8 cellular contexts compared by ENCODE assay signal in the genomic region with DNA sequence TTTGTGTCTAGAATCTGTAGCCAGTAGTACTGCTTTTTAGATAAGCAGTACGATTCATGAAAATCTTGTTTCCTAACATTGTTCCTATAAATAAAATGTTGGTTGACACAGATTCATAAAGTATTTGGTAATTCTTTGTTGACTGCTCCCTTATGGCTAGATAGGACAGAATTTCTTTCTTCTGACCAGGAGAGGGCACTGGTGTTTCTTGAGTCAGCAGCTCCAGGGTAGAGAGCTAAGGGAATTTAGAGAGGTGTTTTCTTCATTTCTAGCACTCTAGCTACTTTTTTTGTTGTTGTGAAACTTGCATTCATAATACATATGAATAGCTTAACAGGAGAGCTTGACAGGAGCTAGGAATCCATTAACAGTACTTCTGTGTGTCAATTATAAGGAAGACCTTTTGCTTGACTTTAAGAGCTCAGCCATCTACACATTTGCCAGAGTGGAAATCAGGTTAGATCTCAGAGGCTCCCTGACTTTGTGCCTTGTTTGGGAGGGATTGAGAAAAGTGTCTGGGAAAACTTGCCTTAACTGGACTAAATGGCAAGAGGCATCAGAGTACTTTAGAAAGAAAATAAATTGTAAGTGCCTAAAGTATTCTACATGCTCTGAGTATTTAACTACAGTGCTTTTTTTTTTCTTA.
DNase-seq lines count a peak whose midpoint lies in the region; ATAC-seq and TF ChIP-seq lines count a peak whose summit lies in the region.

No MANE protein-coding gene starts in this region.

- TF ChIP-seq CTCF in 22Rv1 (IDR thresholded peaks at IDR 0.05) = peak; percentile 68
- peak; percentile 52 for TF ChIP-seq CTCF in LNCAP (IDR thresholded peaks at IDR 0.05)

- H3K27ac ChIP-seq in 22Rv1 = no peak overlapping the region

- ATAC-seq in GM18858 (IDR thresholded peaks at IDR 0.05; ENCODE audit: unreplicated experiment) (peak; percentile 88), HG03139 (IDR thresholded peaks at IDR 0.05; ENCODE audit: unreplicated experiment) (no peak)

- DNase-seq in astrocyte of the hippocampus (ENCODE audit: low read depth, low spot score) (peak; percentile 6), superior temporal gyrus (ENCODE audit: extremely low spot score) (peak; percentile 38), H4 (ENCODE audit: low spot score) (no peak)
- DNase-seq in activated effector memory CD4-positive, alpha-beta T cell treated with anti-CD3 and anti-CD28 coated beads, Interleukin-2, amount 50 U/mL, for 16 hours = no peak

Comparison
In these comparisons a context has a peak if more than half of its experiments do, and no peak if none do; other contexts are left out.
1. DNase-seq: peak in astrocyte of the hippocampus (single experiment) and superior temporal gyrus (single experiment); none in H4 (single experiment) and activated effector memory CD4-positive, alpha-beta T cell treated with anti-CD3 and anti-CD28 coated beads, Interleukin-2, amount 50 U/mL, for 16 hours (single experiment).